ENCODE assay signal across 22 cellular contexts in the genomic region with DNA sequence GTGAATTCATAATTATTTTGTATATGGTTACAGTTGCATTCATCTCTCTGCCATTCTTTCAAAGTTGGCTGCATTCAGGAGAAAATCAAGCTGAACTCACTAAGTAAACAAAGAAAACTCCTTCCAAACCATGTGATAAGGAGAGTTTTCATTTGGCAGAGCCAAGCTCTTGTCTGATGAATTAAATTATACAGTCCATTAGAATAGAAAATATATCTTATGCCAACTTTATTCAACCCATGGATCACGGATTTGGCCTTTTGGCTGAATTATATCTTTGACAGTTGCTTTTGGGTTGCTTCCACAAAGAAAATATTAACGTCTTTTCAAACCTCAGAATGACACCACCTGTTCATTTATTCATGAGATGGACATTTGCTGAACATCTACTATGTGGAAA.
DNase-seq lines count a peak whose midpoint lies in the region; ATAC-seq and TF ChIP-seq lines count a peak whose summit lies in the region.
"Had no signal": no experiment of that assay in that cellular context is flagged by ENCODE, and none has a peak within 500 bp of the region (broad histone marks: within the 10 kb centered on the region; RNA-seq: fewer than 3 reads in every experiment).

No MANE protein-coding gene starts in this region.

- intact Hi-C loops in aorta (cut with DNase I) = no loop called here

- no peaks in the 10 kb centered on the region for H3K4me1 ChIP-seq in aorta (ENCODE audit: control insufficient read depth in 1 of 2, insufficient read depth in 2 of 2, low read length in 2 of 2)
- H3K4me1 ChIP-seq: A549; BE2C; BLaER1 treated with 17β-estradiol and CSF1 and Interleukin-3, amounts not matched to agents 10 nM and 100 nM had no signal

- no peak for TF ChIP-seq CTCF in astrocyte of the cerebellum (IDR thresholded peaks at IDR 0.05; ENCODE audit: low read depth, low read length, missing control alignments)

- DNase-seq in Caki2 (ENCODE audit: low read depth) (peak; percentile 25), NCI-H1105 treated with DMSO at 0.1 percent for 48 hours (lab: John Stamatoyannopoulos, UW) (peak; percentile 46), astrocyte of the cerebellum (ENCODE audit: low read depth) (peak; percentile 32), iris pigment epithelial cell (ENCODE audit: low read depth) (peak; percentile 2), aorta (no peak)
- DNase-seq: 8988T; ACHN; AML-193; BE2C; Calu3; CD4-positive, alpha-beta T cell; CD8-positive, alpha-beta memory T cell; DMS53; DMS79 treated with DMSO at 0.1 percent for 48 hours; GF-D8; H9 had no signal

- no peaks in the 10 kb centered on the region for H3K36me3 ChIP-seq in aorta (ENCODE audit: control insufficient read depth in 1 of 2, insufficient read depth in 2 of 2, low read length in 1 of 2)
- H3K36me3 ChIP-seq: BE2C; BLaER1 treated with 17β-estradiol and CSF1 and Interleukin-3, amounts not matched to agents 10 nM and 100 nM had no signal

- H3K4me3 ChIP-seq in astrocyte of the cerebellum (ENCODE audit: low read depth, low read length) (no peak overlapping the region), aorta (ENCODE audit: low read length in 2 of 2) (no peak overlapping the region)
- H3K4me3 ChIP-seq: A549; BLaER1 treated with 17β-estradiol and CSF1 and Interleukin-3, amounts not matched to agents 10 nM and 100 nM; GM23338 had no signal

- no peaks in the 10 kb centered on the region for H3K27me3 ChIP-seq in aorta (ENCODE audit: control insufficient read depth in 1 of 2, insufficient read depth in 2 of 2, low read length in 1 of 2)
- H3K27me3 ChIP-seq: BE2C; BLaER1 treated with 17β-estradiol and CSF1 and Interleukin-3, amounts not matched to agents 10 nM and 100 nM had no signal

- 4 to 7% methylated on average over 2 of the region's 2 CpGs for WGBS in aorta, 2 donors

- H3K27ac ChIP-seq in aorta (ENCODE audit: low read depth in 1 of 2, low read length in 2 of 2) = no peak overlapping the region
- H3K27ac ChIP-seq: A549; BLaER1 treated with 17β-estradiol and CSF1 and Interleukin-3, amounts not matched to agents 10 nM and 100 nM had no signal

- H3K9me3 ChIP-seq in aorta (ENCODE audit: control insufficient read depth, low read length) = peaks cover 2% of the 10 kb centered on the region
- H3K9me3 ChIP-seq: A549; BE2C; BLaER1 treated with 17β-estradiol and CSF1 and Interleukin-3, amounts not matched to agents 10 nM and 100 nM had no signal

- in situ Hi-C loops in Caki2 (cut with HindIII; ENCODE audit: low pct_unique_long_range_greater_than_20kb, low sequenced_read_pairs) (no loop called here), astrocyte of the cerebellum (cut with HindIII; ENCODE audit: low sequenced_read_pairs) (no loop called here)

- ATAC-seq in HG03565 (IDR thresholded peaks at IDR 0.05; ENCODE audit: unreplicated experiment) (no peak), aorta (ENCODE audit: low FRiP score) (no peak), HG02840 (IDR thresholded peaks at IDR 0.05; ENCODE audit: low FRiP score, unreplicated experiment) (no peak)
- ATAC-seq: A549, GM23338, HCT116 had no signal

Comparison
In these comparisons a context has a peak if more than half of its experiments do, and no peak if none do; other contexts are left out.
1. DNase-seq: peak in Caki2 (single experiment), NCI-H1105 treated with DMSO at 0.1 percent for 48 hours (single experiment), astrocyte of the cerebellum (single experiment) and iris pigment epithelial cell (single experiment); none in aorta (0 of 2).